ENCODE assay signal across 13 cellular contexts in genomic region chr10:102602272-102603045, GRCh38. TPM values are rescaled to one million over a fixed set of nuclear protein-coding genes. Genes with fewer than 3 reads are reported as not detected.
DNase-seq lines count a peak whose midpoint lies in the region; ATAC-seq and TF ChIP-seq lines count a peak whose summit lies in the region.
"Had no signal": no experiment of that assay in that cellular context is flagged by ENCODE, and none has a peak within 500 bp of the region (broad histone marks: within the 10 kb centered on the region; RNA-seq: fewer than 3 reads in every experiment).

No MANE protein-coding gene starts in this region.

- H3K4me1 ChIP-seq in ascending aorta (peaks cover 13 to 31% of the 10 kb centered on the region in 2 donors), heart left ventricle (peaks cover 6 to 81% (median 61%) of the 10 kb centered on the region in 12 donors), parathyroid adenoma (peaks cover 79% of the 10 kb centered on the region), upper lobe of right lung (peaks cover 60% of the 10 kb centered on the region)
- H3K4me1 ChIP-seq: SJCRH30 had no signal

- DNase-seq in ascending aorta (ENCODE audit: low spot score in 2 of 2) (no peak), heart left ventricle (peak in 1 of 5 donors; percentile 41), upper lobe of right lung (no peak), NCI-H1048 (lab: John Stamatoyannopoulos, UW) (no peak), GM13977 (ENCODE audit: low spot score) (no peak)
- DNase-seq: activated CD8-positive, alpha-beta memory T cell treated with anti-CD3 and anti-CD28 coated beads, Interleukin-2, amount 10 ng/mL, durations not matched to agents 7 days and 5 days; CD8-positive, alpha-beta T cell; NCI-H187 treated with DMSO at 0.1 percent for 48 hours; NCI-H82; SJCRH30 had no signal

- TF ChIP-seq CTCF in ascending aorta (IDR thresholded peaks at IDR 0.05) (no peak), heart left ventricle (IDR thresholded peaks at IDR 0.05) (no peak), parathyroid adenoma (IDR thresholded peaks at IDR 0.05) (no peak), upper lobe of right lung (IDR thresholded peaks at IDR 0.05) (no peak), GM13977 (IDR thresholded peaks at IDR 0.05; ENCODE audit: extremely low read depth, insufficient read depth, missing control alignments) (no peak)

- ATAC-seq in heart left ventricle, result peak in 3 of 4 donors; percentile 29 to 60 (median 37)
- no peak for ATAC-seq in upper lobe of right lung
- ATAC-seq in HG02884 (IDR thresholded peaks at IDR 0.05; ENCODE audit: unreplicated experiment), result no peak
- ATAC-seq in GM18511 (IDR thresholded peaks at IDR 0.05; ENCODE audit: unreplicated experiment), result no peak
- ATAC-seq: activated CD8-positive, alpha-beta memory T cell treated with anti-CD3 and anti-CD28 coated beads, Interleukin-2, amount 10 ng/mL, durations not matched to agents 7 days and 5 days; CD8-positive, alpha-beta T cell had no signal

- intact Hi-C loops in ascending aorta (cut with DNase I) (loop anchor here (2.0 kb wide), 1 partner anchor 42 kb away; the partner anchor contains the start of gene TRIM8), heart left ventricle (cut with DNase I) (no loop called here), upper lobe of right lung (cut with DNase I) (no loop called here)

- WGBS in heart left ventricle, 4 donors, result 73 to 87% (median 79%) methylated on average over 4 of the region's 4 CpGs

- peaks cover 1% of the 10 kb centered on the region for H3K79me2 ChIP-seq in parathyroid adenoma

- peak overlapping the region; percentile 1 for H3K4me2 ChIP-seq in parathyroid adenoma (ENCODE audit: low read length)

- H3K9me3 ChIP-seq in ascending aorta (no peaks in the 10 kb centered on the region), heart left ventricle (no peaks in the 10 kb centered on the region), parathyroid adenoma (ENCODE audit: control insufficient read depth, low read length) (no peaks in the 10 kb centered on the region), upper lobe of right lung (no peaks in the 10 kb centered on the region)
- H3K9me3 ChIP-seq: SJCRH30 had no signal

- H3K27me3 ChIP-seq in ascending aorta (no peaks in the 10 kb centered on the region), heart left ventricle (no peaks in the 10 kb centered on the region), parathyroid adenoma (ENCODE audit: control insufficient read depth, insufficient read depth, low read length) (no peaks in the 10 kb centered on the region), upper lobe of right lung (no peaks in the 10 kb centered on the region)
- H3K27me3 ChIP-seq: SJCRH30 had no signal

- H3K4me3 ChIP-seq in ascending aorta (no peak overlapping the region), heart left ventricle (no peak overlapping the region), parathyroid adenoma (ENCODE audit: low read depth, low read length) (no peak overlapping the region), upper lobe of right lung (no peak overlapping the region)
- H3K4me3 ChIP-seq: SJCRH30 had no signal

- H3K27ac ChIP-seq in ascending aorta (peak overlapping the region; percentile 84 to 87), heart left ventricle (peak overlapping the region in 11 of 12 donors; percentile 13 to 85 (median 67)), parathyroid adenoma (peak overlapping the region; percentile 95), upper lobe of right lung (peak overlapping the region; percentile 65)
- H3K27ac ChIP-seq: SJCRH30 had no signal

- peak overlapping the region; percentile 1 for H2AFZ ChIP-seq in parathyroid adenoma

- TF ChIP-seq POLR2A in heart left ventricle (IDR thresholded peaks at IDR 0.05), result no peak

- in situ Hi-C loops in GM13977 (cut with MboI; ENCODE audit: low pct_unique_long_range_greater_than_20kb, low sequenced_read_pairs, unreplicated experiment), result no loop called here

- H3K9ac ChIP-seq in parathyroid adenoma, result no peak overlapping the region

- H3K36me3 ChIP-seq in ascending aorta (peaks cover 2 to 22% of the 10 kb centered on the region in 2 donors), heart left ventricle (peaks cover 0 to 64% (median 20%) of the 10 kb centered on the region in 9 donors), parathyroid adenoma (ENCODE audit: control insufficient read depth, insufficient read depth, low read length) (no peaks in the 10 kb centered on the region), upper lobe of right lung (peaks cover 20% of the 10 kb centered on the region)

RNA-seq across cellular contexts. Expression of gene TRIM8, which starts 41.8 kb away (rescaled TPM):
- total RNA-seq in ascending aorta, result 216 TPM
- total RNA-seq in heart left ventricle, result 100 to 1,000 TPM in 6 of 9 donors, 10 to 100 TPM in 3; 91.5 to 225 (median 107) TPM
- 10 to 100 TPM; 38.9 to 94.6 TPM for polyA plus RNA-seq in heart left ventricle
- 146 TPM for total RNA-seq in upper lobe of right lung

Comparison
In these comparisons a context has a peak if more than half of its experiments do, and no peak if none do; other contexts are left out.
1. ATAC-seq: peak in heart left ventricle (3 of 4); none in upper lobe of right lung (single experiment), HG02884 (single experiment) and GM18511 (single experiment).
2. Peak in every context shown above with its lines, with median percentiles within 50 percentile points of each other: H3K27ac ChIP-seq.